In the genomic region with DNA sequence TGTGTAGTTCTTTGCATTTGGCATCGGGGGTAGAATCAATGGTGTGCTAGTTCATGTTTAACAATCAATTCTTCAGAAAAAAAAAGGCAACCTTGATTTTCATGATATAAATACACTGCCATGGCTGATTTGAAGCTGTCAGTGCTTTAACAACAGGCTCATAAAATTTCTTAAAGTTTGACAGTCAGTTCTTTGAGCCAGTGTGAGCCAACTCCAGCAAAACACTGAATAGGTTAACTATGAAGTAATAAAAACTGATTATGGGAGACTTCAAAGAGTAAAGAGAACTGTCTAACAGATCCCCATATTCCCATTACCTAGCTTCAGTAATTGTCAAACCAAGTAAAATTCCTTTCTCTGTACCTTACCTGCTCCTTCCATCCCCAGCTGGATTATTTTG, we compare ENCODE assay signal across 22 cellular contexts.
"Had no signal": no experiment of that assay in that cellular context is flagged by ENCODE, and none has a peak within 500 bp of the region (broad histone marks: within the 10 kb centered on the region; RNA-seq: fewer than 3 reads in every experiment).

No MANE protein-coding gene starts in this region.

- H3K36me3 ChIP-seq: heart left ventricle, sigmoid colon, stomach, thoracic aorta, transverse colon had no signal

- H3K79me2 ChIP-seq: parathyroid adenoma had no signal

- H3K9me3 ChIP-seq: psoas muscle, sigmoid colon, thoracic aorta, transverse colon had no signal

- H3K4me1 ChIP-seq: heart left ventricle, parathyroid adenoma, psoas muscle, sigmoid colon, stomach had no signal

- H3K27me3 ChIP-seq: heart left ventricle, sigmoid colon, stomach, transverse colon had no signal

- H3K4me3 ChIP-seq: heart left ventricle, lung, psoas muscle, sigmoid colon, skin epidermis, stomach, thoracic aorta, transverse colon had no signal

- FAIRE-seq: endometrium, frontal cortex had no signal

- ATAC-seq: esophagus mucosa, heart left ventricle, left ventricle myocardium superior, psoas muscle had no signal

- H3K27ac ChIP-seq: heart left ventricle, parathyroid adenoma, psoas muscle, sigmoid colon, skin epidermis, stomach, thoracic aorta, transverse colon had no signal

- DNase-seq: effector memory CD4-positive, alpha-beta T cell; heart left ventricle; hypothalamus; left ventricle myocardium superior; mesenchymal stem cell; midbrain; naive B cell; nephron progenitor cell; psoas muscle; sigmoid colon; stimulated activated CD4-positive, alpha-beta T cell treated with anti-CD3 and anti-CD28 coated beads, Interleukin-12 subunit alpha, Interleukin-12 subunit beta, amount 100 ng/mL, for 4 hours; stimulated activated naive CD4-positive, alpha-beta T cell; stomach; substantia nigra; transverse colon had no signal
